18 cellular contexts compared by ENCODE assay signal in the genomic region with DNA sequence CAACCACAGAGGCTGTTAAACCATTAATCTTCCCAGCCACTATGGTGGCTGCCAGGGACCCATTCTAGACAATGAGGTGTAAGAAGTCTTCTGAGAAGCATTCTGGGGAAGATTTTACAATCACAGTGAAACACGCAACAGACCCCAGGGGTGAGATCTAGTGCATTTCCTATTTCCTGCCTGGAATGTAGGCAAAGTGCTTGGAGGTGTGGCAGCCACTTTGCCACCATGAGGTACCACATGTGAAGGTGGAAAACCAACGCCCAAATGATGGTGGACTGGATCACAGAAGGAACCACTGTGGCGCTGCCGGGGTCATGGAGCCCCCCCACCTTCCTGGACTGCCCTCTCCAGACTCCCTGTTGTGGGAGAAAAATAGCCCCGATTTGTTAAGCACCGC.
"Had no signal": no experiment of that assay in that cellular context is flagged by ENCODE, and none has a peak within 500 bp of the region (broad histone marks: within the 10 kb centered on the region; RNA-seq: fewer than 3 reads in every experiment).

No MANE protein-coding gene starts in this region.

- H3K27ac ChIP-seq: neutrophil, pancreas, prostate gland, right atrium auricular region, sigmoid colon, stomach, thoracic aorta, thyroid gland, tibial nerve, upper lobe of left lung, vagina had no signal

- H3K4me1 Mint-ChIP-seq: nephron progenitor cell, neural crest cell had no signal

- H3K4me1 ChIP-seq: pancreas, prostate gland, sigmoid colon, thyroid gland, vagina had no signal

- H3K4me3 ChIP-seq: pancreas, prostate gland, right atrium auricular region, sigmoid colon, stomach, thoracic aorta, thyroid gland, tibial nerve, upper lobe of left lung, vagina had no signal

- DNase-seq: sigmoid colon; stimulated activated naive B cell treated with anti-CD40 and anti-IgM and Interleukin-4, amounts not matched to agents 10 μg/mL and 1 μg/mL and 100 μg/mL, for 72 hours; stimulated activated naive CD4-positive, alpha-beta T cell treated with Interleukin-2 at 50 U/mL for 16 hours; upper lobe of left lung had no signal

- H3K9me3 ChIP-seq: neutrophil, pancreas, prostate gland, right atrium auricular region, thoracic aorta, thyroid gland, vagina had no signal

- H3K27ac Mint-ChIP-seq: natural killer cell treated with Interleukin-12 subunit alpha and Interleukin-12 subunit beta and Interleukin-15 and Interleukin-18, amount 100 ng/mL, for 72 hours; nephron progenitor cell; stimulated activated effector memory CD8-positive, alpha-beta T cell treated with anti-CD3 and anti-CD28 coated beads, Interleukin-12 subunit alpha, Interleukin-12 subunit beta, amount 100 ng/mL, for 72 hours; stimulated activated naive B cell treated with anti-CD40 and anti-IgM and Interleukin-4, amounts not matched to agents 10 μg/mL and 1 μg/mL and 100 μg/mL, for 72 hours; stimulated activated naive CD8-positive, alpha-beta T cell treated with anti-CD3 and anti-CD28 coated beads, Interleukin-15, Interleukin-2, amounts not matched to agents 100 ng/mL and 50 ng/mL, for 24 hours had no signal

- H3K36me3 Mint-ChIP-seq: natural killer cell treated with Interleukin-12 subunit alpha and Interleukin-12 subunit beta and Interleukin-15 and Interleukin-18, amount 100 ng/mL, for 72 hours; stimulated activated effector memory CD8-positive, alpha-beta T cell treated with anti-CD3 and anti-CD28 coated beads, Interleukin-12 subunit alpha, Interleukin-12 subunit beta, amount 100 ng/mL, for 72 hours; stimulated activated naive B cell treated with anti-CD40 and anti-IgM and Interleukin-4, amounts not matched to agents 10 μg/mL and 1 μg/mL and 100 μg/mL, for 72 hours had no signal

- H3K36me3 ChIP-seq: neutrophil, pancreas, prostate gland, right atrium auricular region, sigmoid colon, stomach, thoracic aorta, thyroid gland, tibial nerve, upper lobe of left lung, vagina had no signal

- H3K27me3 ChIP-seq: right atrium auricular region, thyroid gland, upper lobe of left lung, vagina had no signal

- ATAC-seq: natural killer cell treated with Interleukin-12 subunit alpha and Interleukin-12 subunit beta and Interleukin-15 and Interleukin-18, amount 100 ng/mL, for 72 hours; stimulated activated effector memory CD8-positive, alpha-beta T cell treated with anti-CD3 and anti-CD28 coated beads, Interleukin-12 subunit alpha, Interleukin-12 subunit beta, amount 100 ng/mL, for 72 hours; stimulated activated naive B cell treated with anti-CD40 and anti-IgM and Interleukin-4, amounts not matched to agents 10 μg/mL and 1 μg/mL and 100 μg/mL, for 72 hours had no signal

- H3K4me3 Mint-ChIP-seq: natural killer cell treated with Interleukin-12 subunit alpha and Interleukin-12 subunit beta and Interleukin-15 and Interleukin-18, amount 100 ng/mL, for 72 hours; nephron progenitor cell; neural crest cell; stimulated activated effector memory CD8-positive, alpha-beta T cell treated with anti-CD3 and anti-CD28 coated beads, Interleukin-12 subunit alpha, Interleukin-12 subunit beta, amount 100 ng/mL, for 72 hours; stimulated activated naive B cell treated with anti-CD40 and anti-IgM and Interleukin-4, amounts not matched to agents 10 μg/mL and 1 μg/mL and 100 μg/mL, for 72 hours; stimulated activated naive CD8-positive, alpha-beta T cell treated with anti-CD3 and anti-CD28 coated beads, Interleukin-15, Interleukin-2, amounts not matched to agents 100 ng/mL and 50 ng/mL, for 24 hours had no signal

- H3K9me3 Mint-ChIP-seq: natural killer cell treated with Interleukin-12 subunit alpha and Interleukin-12 subunit beta and Interleukin-15 and Interleukin-18, amount 100 ng/mL, for 72 hours; nephron progenitor cell; neural crest cell; stimulated activated effector memory CD8-positive, alpha-beta T cell treated with anti-CD3 and anti-CD28 coated beads, Interleukin-12 subunit alpha, Interleukin-12 subunit beta, amount 100 ng/mL, for 72 hours; stimulated activated naive CD8-positive, alpha-beta T cell treated with anti-CD3 and anti-CD28 coated beads, Interleukin-15, Interleukin-2, amounts not matched to agents 100 ng/mL and 50 ng/mL, for 24 hours had no signal
